In the genomic region with DNA sequence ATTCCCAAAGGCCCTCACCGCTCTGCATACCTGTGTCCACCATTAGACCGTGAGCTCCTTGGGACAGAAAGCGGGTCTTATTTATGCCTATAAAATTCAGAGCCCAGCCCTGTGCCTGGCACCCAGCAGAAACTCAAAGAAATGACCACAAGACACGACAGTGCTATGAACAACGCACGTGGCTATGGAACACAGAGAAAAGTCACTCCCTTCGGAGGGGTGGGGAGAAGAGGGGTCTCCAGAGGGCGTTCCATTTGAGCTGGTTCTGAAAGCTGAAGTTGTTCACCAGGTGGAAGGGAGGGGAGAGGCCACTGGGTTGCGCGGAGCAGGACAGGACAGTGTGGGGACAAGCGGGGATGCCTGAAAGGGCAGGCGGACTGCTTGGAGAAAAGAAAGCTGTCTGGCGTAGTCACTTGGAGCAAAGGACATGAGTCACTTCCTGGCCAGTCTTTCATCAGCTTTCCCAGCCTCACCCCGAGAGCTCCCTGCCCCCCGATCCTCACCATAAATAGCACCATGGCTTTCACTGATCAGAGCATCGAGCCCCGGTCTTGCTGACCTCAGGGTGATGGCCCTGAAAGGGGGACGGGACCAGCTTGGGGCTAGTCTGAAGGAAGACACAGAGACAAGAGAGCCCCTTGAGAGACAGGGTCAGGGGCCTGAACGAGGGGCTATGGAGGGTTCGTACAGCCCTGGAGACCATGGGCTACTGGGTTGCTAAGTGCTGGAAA, we compare ENCODE assay signal across 8 cellular contexts. TPM values are rescaled to one million over a fixed set of nuclear protein-coding genes. Genes with fewer than 3 reads are reported as not detected.
A peak's percentile ranks its signal among the peaks of the same experiment; 100 is the strongest.
DNase-seq lines count a peak whose midpoint lies in the region; ATAC-seq lines count a peak whose summit lies in the region.

No MANE protein-coding gene starts in this region.

- H2AFZ ChIP-seq in Karpas-422 (ENCODE audit: low read length), result no peak overlapping the region

- H4K20me1 ChIP-seq in BLaER1 treated with 17β-estradiol and CSF1 and Interleukin-3, amounts not matched to agents 10 nM and 100 nM, result peaks cover 0 to 10% (median 0%) of the 10 kb centered on the region in 11 experiments; a peak in 1 of 22 replicates
- H4K20me1 ChIP-seq in Karpas-422 (ENCODE audit: insufficient read depth, low read depth, low read length), result peaks cover 8% of the 10 kb centered on the region; the same call in 1 of the 2 replicates

- peaks cover 0 to 20% (median 0%) of the 10 kb centered on the region in 11 experiments; a peak in 5 of 22 replicates for H3K27me3 ChIP-seq in BLaER1 treated with 17β-estradiol and CSF1 and Interleukin-3, amounts not matched to agents 10 nM and 100 nM
- no peaks in the 10 kb centered on the region for H3K27me3 ChIP-seq in Karpas-422 (ENCODE audit: low read length)
- H3K27me3 ChIP-seq in right cardiac atrium (ENCODE audit: control insufficient read depth, insufficient read depth), result no peaks in the 10 kb centered on the region

- H3K9me3 ChIP-seq in BLaER1 treated with 17β-estradiol and CSF1 and Interleukin-3, amounts not matched to agents 10 nM and 100 nM (replicated peaks in 1 of 11), result peaks cover 0 to 2% (median 0%) of the 10 kb centered on the region in 11 experiments; a peak in 3 of 22 replicates
- no peaks in the 10 kb centered on the region for H3K9me3 ChIP-seq in Karpas-422 (ENCODE audit: low read length)
- no peaks in the 10 kb centered on the region for H3K9me3 ChIP-seq in right cardiac atrium (ENCODE audit: control insufficient read depth, low read length)

- 24% methylated on average over 20 of the region's 20 CpGs for WGBS in right cardiac atrium

- ATAC-seq in right cardiac atrium, result peak; percentile 83 to 88
- no peak for ATAC-seq in HG03432 (IDR thresholded peaks at IDR 0.05; ENCODE audit: unreplicated experiment)
- ATAC-seq in HG02885 (IDR thresholded peaks at IDR 0.05; ENCODE audit: poor library complexity, unreplicated experiment), result no peak

- no peaks in the 10 kb centered on the region for H3K79me2 ChIP-seq in Karpas-422 (ENCODE audit: low read length)

- peak overlapping the region; percentile 86 to 98 (median 92) for H3K4me2 ChIP-seq in BLaER1 treated with 17β-estradiol and CSF1 and Interleukin-3, amounts not matched to agents 10 nM and 100 nM
- no peak overlapping the region for H3K4me2 ChIP-seq in Karpas-422 (ENCODE audit: low read depth, low read length, poor library complexity, severe bottlenecking)

- peaks cover 0 to 9% (median 2%) of the 10 kb centered on the region in 11 experiments; a peak in 1 of 22 replicates for H3K36me3 ChIP-seq in BLaER1 treated with 17β-estradiol and CSF1 and Interleukin-3, amounts not matched to agents 10 nM and 100 nM
- peaks cover 6% of the 10 kb centered on the region; the same call in 1 of the 2 replicates for H3K36me3 ChIP-seq in Karpas-422 (ENCODE audit: insufficient read depth, low read length)

- peaks cover 37 to 55% (median 45%) of the 10 kb centered on the region in 10 experiments for H3K4me1 ChIP-seq in BLaER1 treated with 17β-estradiol and CSF1 and Interleukin-3, amounts not matched to agents 10 nM and 100 nM
- H3K4me1 ChIP-seq in Karpas-422 (ENCODE audit: low read length) (no peaks in the 10 kb centered on the region; the same call in 1 of the 2 replicates), right cardiac atrium (ENCODE audit: control insufficient read depth, insufficient read depth, low read length) (peaks cover 42% of the 10 kb centered on the region)

- no peaks in the 10 kb centered on the region for H3K9me2 ChIP-seq in Karpas-422 (replicated peaks; ENCODE audit: insufficient read depth, low read length)

- H3K4me3 ChIP-seq in BLaER1 treated with 17β-estradiol and CSF1 and Interleukin-3, amounts not matched to agents 10 nM and 100 nM, result peak overlapping the region in 9 of 10 experiments; percentile 26 to 62 (median 35); a peak in 17 of 20 replicates
- H3K4me3 ChIP-seq in Karpas-422 (ENCODE audit: low read length) (no peak overlapping the region), right cardiac atrium (ENCODE audit: low read length) (no peak overlapping the region)

- H3K27ac ChIP-seq in BLaER1 treated with 17β-estradiol and CSF1 and Interleukin-3, amounts not matched to agents 10 nM and 100 nM, result peak overlapping the region; percentile 65 to 91 (median 81)
- H3K27ac ChIP-seq in Karpas-422 (ENCODE audit: low read length), result peak overlapping the region; percentile 14
- H3K27ac ChIP-seq in right cardiac atrium (ENCODE audit: low read length), result peak overlapping the region; percentile 95

- intact Hi-C loops in right cardiac atrium (cut with DNase I), result loop anchor here in 1 of 4 donors (10.0 kb wide), 1 partner anchor 63 kb away; no protein-coding TSS in a partner anchor

- DNase-seq in Karpas-422 (no peak), amniotic epithelial cell (ENCODE audit: low read depth) (peak; percentile 87), right cardiac atrium (peak; percentile 88 to 91 (median 88)), renal cortical epithelial cell (ENCODE audit: low read depth) (peak; percentile 88), cerebellum (ENCODE audit: low spot score) (no peak)

- H3K9ac ChIP-seq in BLaER1 treated with 17β-estradiol and CSF1 and Interleukin-3, amounts not matched to agents 10 nM and 100 nM, result peak overlapping the region; percentile 46 to 78 (median 71); a peak in 21 of 22 replicates
- H3K9ac ChIP-seq in Karpas-422 (ENCODE audit: low read length), result no peak overlapping the region

RNA-seq across cellular contexts. Expression of gene ECE1, which starts 28.5 kb away (rescaled TPM):
- total RNA-seq in Karpas-422 (2014; rRNA removed; shearing (Covaris generic); ENCODE audit: low replicate concordance), result 59.9 and 81.7 TPM in 2 replicates
- 100 to 1,000 TPM in 3 of 4 donors, 10 to 100 TPM in 1; 99.1 to 158 (median 114) TPM for total RNA-seq in right cardiac atrium
- 76.2 TPM for polyA plus RNA-seq in right cardiac atrium
- 122 and 191 TPM in 2 replicates for total RNA-seq in renal cortical epithelial cell
- 12.6 TPM for total RNA-seq in cerebellum

Comparison
In these comparisons a context has a peak if more than half of its experiments do, and no peak if none do; other contexts are left out.
1. H3K27ac ChIP-seq: peak in every context shown above with its lines; median percentile 95 in right cardiac atrium; 81 in BLaER1 treated with 17β-estradiol and CSF1 and Interleukin-3, amounts not matched to agents 10 nM and 100 nM; 14 in Karpas-422.
2. H3K4me3 ChIP-seq: peak in BLaER1 treated with 17β-estradiol and CSF1 and Interleukin-3, amounts not matched to agents 10 nM and 100 nM (9 of 10); none in Karpas-422 (single experiment) and right cardiac atrium (single experiment).
3. DNase-seq: peak in amniotic epithelial cell (single experiment), right cardiac atrium (3 of 3) and renal cortical epithelial cell (single experiment); none in Karpas-422 (single experiment) and cerebellum (single experiment).
4. ATAC-seq: peak in right cardiac atrium (2 of 2); none in HG03432 (single experiment) and HG02885 (single experiment).